1 cellular context compared by ENCODE assay signal in genomic region chr13:113452942-113453901, GRCh38.
TF ChIP-seq lines count a peak whose summit lies in the region.

ADPRHL1 (minus strand) TSS chr13:113453488; CDS start chr13:113453437, 51 bp downstream.

TF ChIP-seq in HEK293, 187 proteins besides CTCF, POLR2A, EP300 and RAD21 (continued from another document):
- no peak for TF ChIP-seq ZNF560 (tag by site-specific recombination; IDR thresholded peaks at IDR 0.05; ENCODE audit: borderline replicate concordance)
- no peak for TF ChIP-seq SCRT1 (tag by site-specific recombination; IDR thresholded peaks at IDR 0.05; ENCODE audit: borderline replicate concordance)
- TF ChIP-seq ZNF639 (tag by site-specific recombination; IDR thresholded peaks at IDR 0.05): peak; percentile 65; the same call in 1 of the 2 replicates
- TF ChIP-seq ZBTB26 (tag by site-specific recombination; optimal IDR thresholded peaks at IDR 0.05): peak; percentile 26
- TF ChIP-seq YY2 (tag by site-specific recombination; IDR thresholded peaks at IDR 0.05): no peak
- TF ChIP-seq KLF8 (tag by site-specific recombination; IDR thresholded peaks at IDR 0.05): no peak; the same call in 1 of the 2 replicates
- no peak for TF ChIP-seq REPIN1 (tag by site-specific recombination; IDR thresholded peaks at IDR 0.05; ENCODE audit: low read depth)
- TF ChIP-seq ZNF132 (tag by site-specific recombination; IDR thresholded peaks at IDR 0.05; ENCODE audit: borderline replicate concordance): no peak
- TF ChIP-seq ZSCAN23 (tag by site-specific recombination; IDR thresholded peaks at IDR 0.05): 0 out of 2 replicates have a peak, but pooled peaks have one; percentile 27
- TF ChIP-seq ZNF10 (tag by site-specific recombination; IDR thresholded peaks at IDR 0.05): 0 out of 2 replicates have a peak, but pooled peaks have one; percentile 26
- TF ChIP-seq ZNF501 (tag by site-specific recombination; IDR thresholded peaks at IDR 0.05): peak; percentile 61; the same call in 1 of the 2 replicates
- peak; percentile 16; the same call in 1 of the 2 replicates for TF ChIP-seq ZSCAN30 (tag by site-specific recombination; IDR thresholded peaks at IDR 0.05)
- no peak for TF ChIP-seq ZNF155 (tag by site-specific recombination; IDR thresholded peaks at IDR 0.05)
- no peak for TF ChIP-seq ZNF138 (tag by site-specific recombination; IDR thresholded peaks at IDR 0.05; ENCODE audit: borderline replicate concordance)
- TF ChIP-seq ZNF24 (tag by site-specific recombination; IDR thresholded peaks at IDR 0.05): no peak; the same call in 1 of the 2 replicates
- 0 out of 2 replicates have a peak, but pooled peaks have one; percentile 54 for TF ChIP-seq KLF10 (tag by site-specific recombination; IDR thresholded peaks at IDR 0.05)
- TF ChIP-seq ZNF214 (tag by site-specific recombination; IDR thresholded peaks at IDR 0.05; ENCODE audit: borderline replicate concordance): no peak
- TF ChIP-seq ZNF366 (tag by site-specific recombination; conservative IDR thresholded peaks at IDR 0.05): peak; percentile 4
- TF ChIP-seq ZSCAN16 (tag by site-specific recombination; IDR thresholded peaks at IDR 0.05): no peak
- TF ChIP-seq KLF9 (tag by site-specific recombination; IDR thresholded peaks at IDR 0.05; ENCODE audit: low read depth): peak; percentile 60
- TF ChIP-seq ZNF23 (tag by site-specific recombination; IDR thresholded peaks at IDR 0.05; ENCODE audit: borderline replicate concordance): no peak
- TF ChIP-seq PRDM6 (tag by site-specific recombination; IDR thresholded peaks at IDR 0.05): peak; percentile 89
- TF ChIP-seq ZNF596 (tag by site-specific recombination; IDR thresholded peaks at IDR 0.05): no peak
- TF ChIP-seq ZNF140 (tag by site-specific recombination; IDR thresholded peaks at IDR 0.05): no peak
- no peak for TF ChIP-seq ZNF391 (tag by site-specific recombination; IDR thresholded peaks at IDR 0.05; ENCODE audit: borderline replicate concordance, low read depth)
- no peak for TF ChIP-seq ZSCAN4 (tag by site-specific recombination; IDR thresholded peaks at IDR 0.05)
- TF ChIP-seq ZNF692 (tag by site-specific recombination; IDR thresholded peaks at IDR 0.05): peak; percentile 98
- TF ChIP-seq SP7 (tag by site-specific recombination; IDR thresholded peaks at IDR 0.05): peak; percentile 96
- TF ChIP-seq HIC1 (tag by site-specific recombination; IDR thresholded peaks at IDR 0.05): peak; percentile 60; the same call in 1 of the 2 replicates
- TF ChIP-seq ZNF660 (tag by site-specific recombination; IDR thresholded peaks at IDR 0.05): 0 out of 2 replicates have a peak, but pooled peaks have one; percentile 34
- no peak for TF ChIP-seq ZNF830 (tag by site-specific recombination; IDR thresholded peaks at IDR 0.05; ENCODE audit: low read depth)
- TF ChIP-seq ZNF341 (tag by site-specific recombination; IDR thresholded peaks at IDR 0.05; ENCODE audit: low read depth): no peak
- no peak for TF ChIP-seq KLF7 (tag by site-specific recombination; IDR thresholded peaks at IDR 0.05; ENCODE audit: borderline replicate concordance)
- no peak for TF ChIP-seq ZNF398 (tag by site-specific recombination; IDR thresholded peaks at IDR 0.05)
- no peak for TF ChIP-seq ZBTB49 (tag by site-specific recombination; IDR thresholded peaks at IDR 0.05; ENCODE audit: low read depth)
